1 cellular context compared by ENCODE assay signal in genomic region chr1:24201941-24202440, GRCh38.
A peak's percentile ranks its signal among the peaks of the same experiment; 100 is the strongest.
TF ChIP-seq lines count a peak whose summit lies in the region.

No MANE protein-coding gene starts in this region.

TF ChIP-seq in K562, 482 proteins besides CTCF, POLR2A, EP300 and RAD21 (continued from another document):
- TF ChIP-seq E2F1 (CRISPR knock-in tag; IDR thresholded peaks at IDR 0.05) (peak; percentile 37; the same call in 1 of the 2 replicates), SMC3 (conservative IDR thresholded peaks at IDR 0.05; ENCODE audit: insufficient read depth, low read depth, low read length) (peak; percentile 91), CEBPG (CRISPR knock-in tag; IDR thresholded peaks at IDR 0.05) (no peak), CEBPG (tag; conservative IDR thresholded peaks at IDR 0.05 in 1 of 2, IDR thresholded peaks at IDR 0.05 in 1 of 2) (no peak), JUND (IDR thresholded peaks at IDR 0.05; ENCODE audit: borderline replicate concordance, low read depth, low read length) (no peak), JUND (tag; IDR thresholded peaks at IDR 0.05; ENCODE audit: borderline replicate concordance, low read depth, low read length) (peak; percentile 50; the same call in 1 of the 3 replicates), BHLHE40 (IDR thresholded peaks at IDR 0.05; ENCODE audit: low read length) (peak; percentile 72; the same call in 1 of the 2 replicates), ETV1 (tag; conservative IDR thresholded peaks at IDR 0.05; ENCODE audit: low read depth) (peak; percentile 58), ZSCAN29 (IDR thresholded peaks at IDR 0.05) (no peak), ELF1 (tag; IDR thresholded peaks at IDR 0.05) (peak; percentile 84), STAG1 (CRISPR knock-in tag; IDR thresholded peaks at IDR 0.05; ENCODE audit: borderline replicate concordance) (peak; percentile 76; the same call in 1 of the 2 replicates), CTBP1 (IDR thresholded peaks at IDR 0.05; ENCODE audit: borderline replicate concordance) (peak; percentile 22; the same call in 1 of the 2 replicates), KLF16 (IDR thresholded peaks at IDR 0.05) (0 out of 2 replicates have a peak, but pooled peaks have one; percentile 8), NCOA4 (IDR thresholded peaks at IDR 0.05; ENCODE audit: partially characterized antibody) (no peak), RB1 (IDR thresholded peaks at IDR 0.05; ENCODE audit: low read depth) (0 out of 2 replicates have a peak, but pooled peaks have one; percentile 67)
